Comparison of ENCODE assay signal across 8 cellular contexts in the genomic region with DNA sequence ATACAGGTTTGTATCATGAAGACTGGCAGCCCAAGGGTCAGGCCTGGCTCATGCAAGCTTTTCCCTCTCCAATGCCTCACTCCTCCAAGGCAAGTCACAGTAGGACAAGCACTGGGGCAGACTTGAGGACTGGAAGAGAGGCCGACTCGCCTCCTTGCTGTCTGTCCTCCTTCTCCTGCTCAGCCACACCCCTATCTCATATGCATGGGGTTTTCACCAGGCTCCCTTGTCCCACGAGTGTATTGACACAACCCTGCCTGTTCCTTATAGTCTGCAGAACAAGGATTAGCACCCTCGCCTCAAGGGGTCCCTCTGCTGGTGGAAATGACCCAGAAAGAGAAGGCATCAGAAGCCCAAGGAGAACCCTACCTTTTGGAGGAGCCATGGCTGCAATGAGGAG.
DNase-seq lines count a peak whose midpoint lies in the region; ATAC-seq and TF ChIP-seq lines count a peak whose summit lies in the region.

No MANE protein-coding gene starts in this region.

- ATAC-seq in HG03378 (IDR thresholded peaks at IDR 0.05; ENCODE audit: unreplicated experiment): no peak

- H3K9me3 ChIP-seq in NT2/D1 (ENCODE audit: insufficient read depth, low read length) (peaks cover 6% of the 10 kb centered on the region; the same call in 1 of the 2 replicates), right atrium auricular region (no peaks in the 10 kb centered on the region), vagina (no peaks in the 10 kb centered on the region)

- no peaks in the 10 kb centered on the region for H3K36me3 ChIP-seq in NT2/D1 (ENCODE audit: insufficient read depth, insufficient read length, low read length)
- no peaks in the 10 kb centered on the region for H3K36me3 ChIP-seq in right atrium auricular region
- no peaks in the 10 kb centered on the region for H3K36me3 ChIP-seq in vagina

- H3K4me1 ChIP-seq in NT2/D1 (ENCODE audit: insufficient read depth, insufficient read length) (peaks cover 2% of the 10 kb centered on the region), right atrium auricular region (peaks cover 0 to 10% of the 10 kb centered on the region in 2 donors), vagina (no peaks in the 10 kb centered on the region)

- TF ChIP-seq CTCF in C4-2B (conservative IDR thresholded peaks at IDR 0.05): peak; percentile 77
- TF ChIP-seq CTCF in GM13976 (IDR thresholded peaks at IDR 0.05; ENCODE audit: borderline replicate concordance, control extremely low read depth, extremely low read depth, insufficient read depth, missing control alignments): peak; percentile 34
- TF ChIP-seq CTCF in right atrium auricular region (IDR thresholded peaks at IDR 0.05): peak in 1 of 2 donors; percentile 46
- no peak for TF ChIP-seq CTCF in vagina (IDR thresholded peaks at IDR 0.05)

- TF ChIP-seq POLR2A in vagina (IDR thresholded peaks at IDR 0.05): no peak

- in situ Hi-C loops in GM13976 (cut with MboI; ENCODE audit: low sequenced_read_pairs, unreplicated experiment): no loop called here

- H3K9ac ChIP-seq in NT2/D1 (ENCODE audit: insufficient read length, low read depth): no peak overlapping the region

- intact Hi-C loops in vagina (cut with DNase I): no loop called here

- DNase-seq in GM13976 (ENCODE audit: low spot score) (no peak), NT2/D1 (ENCODE audit: low read depth, low spot score) (peak; percentile 40), right atrium auricular region (ENCODE audit: low spot score) (no peak), NCI-H128 (lab: John Stamatoyannopoulos, UW; ENCODE audit: unreplicated experiment) (no peak), vagina (ENCODE audit: extremely low spot score in 2 of 2) (no peak)
- no peak for DNase-seq in activated CD4-positive, CD25-positive, alpha-beta regulatory T cell treated with anti-CD3 and anti-CD28 coated beads, Interleukin-2, amount 50 U/mL, for 72 hours

- H3K27ac ChIP-seq in C4-2B: no peak overlapping the region
- H3K27ac ChIP-seq in right atrium auricular region: peak overlapping the region; percentile 69 to 84
- H3K27ac ChIP-seq in vagina: no peak overlapping the region

- H3K4me3 ChIP-seq in NT2/D1 (ENCODE audit: insufficient read length, low read depth) (no peak overlapping the region), right atrium auricular region (no peak overlapping the region), vagina (no peak overlapping the region)

- H3K27me3 ChIP-seq in NT2/D1 (ENCODE audit: insufficient read depth, insufficient read length) (peaks cover 36% of the 10 kb centered on the region), right atrium auricular region (no peaks in the 10 kb centered on the region), vagina (no peaks in the 10 kb centered on the region)

Comparison
In these comparisons a context has a peak if more than half of its experiments do, and no peak if none do; other contexts are left out.
1. H3K27ac ChIP-seq: peak in right atrium auricular region (2 of 2); none in C4-2B (single experiment) and vagina (single experiment).
2. CTCF ChIP-seq: peak in C4-2B (single experiment) and GM13976 (single experiment); none in vagina (0 of 3).